Comparison of ENCODE assay signal across 8 cellular contexts in the genomic region with DNA sequence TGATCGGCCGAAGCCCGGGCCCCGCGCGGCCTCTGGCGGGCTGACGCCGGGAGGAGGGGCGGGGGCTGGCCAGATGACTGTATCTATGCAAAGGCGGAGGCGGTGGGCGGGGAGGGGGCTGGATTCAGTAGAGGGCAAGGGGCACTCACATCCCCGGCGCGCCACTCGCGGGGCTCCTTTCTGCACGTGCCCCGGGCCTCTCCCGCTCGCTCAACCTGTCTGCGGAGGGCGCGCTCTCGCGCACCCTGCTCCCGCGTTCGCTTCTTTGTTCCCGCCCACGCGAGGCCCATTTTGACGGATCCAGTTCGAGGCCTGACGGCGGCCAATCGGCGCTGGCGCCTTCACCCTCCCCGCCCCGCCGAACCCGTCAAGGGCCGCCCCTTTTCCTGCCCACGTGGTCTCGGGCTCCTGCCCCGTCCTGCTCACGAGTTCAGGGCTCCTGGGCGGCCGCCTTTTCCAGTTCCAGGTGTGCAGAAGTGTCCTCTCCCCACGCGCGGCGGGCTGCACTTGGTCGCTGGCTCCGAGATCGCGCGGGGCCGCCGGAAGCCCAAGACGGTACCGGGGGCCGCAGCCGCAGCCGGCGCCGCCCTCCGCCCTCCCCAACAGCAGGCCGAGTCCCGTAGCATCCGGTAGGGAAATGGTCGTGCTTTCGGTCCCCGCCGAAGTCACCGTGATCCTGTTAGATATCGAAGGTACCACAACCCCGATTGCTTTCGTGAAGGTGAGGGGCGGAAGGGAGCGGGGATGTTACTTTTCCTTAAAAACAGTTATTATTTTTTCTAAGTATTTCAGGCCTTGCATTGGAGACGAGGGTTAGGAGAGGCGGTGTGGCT. TPM values are rescaled to one million over a fixed set of nuclear protein-coding genes. Genes with fewer than 3 reads are reported as not detected.
DNase-seq lines count a peak whose midpoint lies in the region; ATAC-seq lines count a peak whose summit lies in the region.

A gene (plus strand): TSS at position 398 of the 833 bp plus-strand sequence. CDS start 240 bp downstream, at position 638.
A gene (minus strand): TSS at position 270 of the 833 bp plus-strand sequence. CDS start 772 bp downstream, outside the sequence.

- peaks cover 0 to 2% (median 0%) of the 10 kb centered on the region in 5 donors for H3K9me3 Mint-ChIP-seq in CD8-positive, alpha-beta memory T cell
- H3K9me3 Mint-ChIP-seq in memory B cell = no peaks in the 10 kb centered on the region

- H3K27ac ChIP-seq in CD8-positive, alpha-beta memory T cell (ENCODE audit: low read depth, low read length) = peak within 1 kb of the TSS; percentile 99

- peak within 1 kb of the TSS; percentile 97 to 100 (median 99) for H3K27ac Mint-ChIP-seq in CD8-positive, alpha-beta memory T cell
- peak within 1 kb of the TSS; percentile 96 for H3K27ac Mint-ChIP-seq in memory B cell

- POLR2A ChIA-PET in CD8-positive, alpha-beta memory T cell (lab: Charles Lee) = interaction anchor here (0.9 to 5.5 kb wide), 12 partner anchors 55 to 787 kb away, joined by 3 to 102 read pairs (median 6); a partner anchor contains a TSS

- peak within 1 kb of the TSS; percentile 97 for H3K4me3 ChIP-seq in CD8-positive, alpha-beta memory T cell (ENCODE audit: low read length)

- H3K9me3 ChIP-seq in CD8-positive, alpha-beta memory T cell (ENCODE audit: low read length) = no peaks in the 10 kb centered on the region

- H3K36me3 ChIP-seq in CD8-positive, alpha-beta memory T cell (ENCODE audit: insufficient read depth, low read length) = peaks cover 18% of the 10 kb centered on the region

- peak within 1 kb of the TSS; percentile 96 to 100 (median 100) for H3K4me3 Mint-ChIP-seq in CD8-positive, alpha-beta memory T cell
- H3K4me3 Mint-ChIP-seq in memory B cell = peak within 1 kb of the TSS; percentile 98

- CTCF ChIA-PET in CD8-positive, alpha-beta memory T cell (lab: Charles Lee) = interaction anchor here (1.3 to 2.7 kb wide), 9 partner anchors 9 to 958 kb away, joined by 3 to 31 read pairs (median 10); a partner anchor contains a TSS

- H3K4me1 Mint-ChIP-seq in CD8-positive, alpha-beta memory T cell = peaks cover 65 to 80% (median 74%) of the 10 kb centered on the region in 3 donors
- peaks cover 22% of the 10 kb centered on the region for H3K4me1 Mint-ChIP-seq in memory B cell

- peaks cover 3 to 70% (median 22%) of the 10 kb centered on the region in 3 donors for H3K36me3 Mint-ChIP-seq in CD8-positive, alpha-beta memory T cell
- peaks cover 17% of the 10 kb centered on the region for H3K36me3 Mint-ChIP-seq in memory B cell

- DNase-seq in CD8-positive, alpha-beta memory T cell = peak; percentile 93 to 96 (median 94)
- DNase-seq in HS-5 (ENCODE audit: low read depth) = peak; percentile 80
- peak; percentile 89 for DNase-seq in NK-92 treated with Interleukin-12 subunit alpha and Interleukin-12 subunit beta, amount 100 ng/mL, for 24 hours (lab: John Stamatoyannopoulos, UW)
- peak; percentile 99 for DNase-seq in activated CD8-positive, alpha-beta memory T cell treated with anti-CD3 and anti-CD28 coated beads for 24 hours
- DNase-seq in effector CD8-positive, alpha-beta T cell (lab: John Stamatoyannopoulos, UW) = peak; percentile 95
- DNase-seq in memory B cell (ENCODE audit: low spot score in 2 of 2) = peak; percentile 94 to 95
- DNase-seq in stimulated activated CD8-positive, alpha-beta memory T cell treated with anti-CD3 and anti-CD28 coated beads, Interleukin-12 subunit alpha, Interleukin-12 subunit beta, amount 100 ng/mL, for 24 hours (ENCODE audit: extremely low read depth) = peak; percentile 98

- H3K27me3 Mint-ChIP-seq in CD8-positive, alpha-beta memory T cell = peaks cover 0 to 4% of the 10 kb centered on the region in 2 donors
- no peaks in the 10 kb centered on the region for H3K27me3 Mint-ChIP-seq in memory B cell

- ATAC-seq in GM19468 (IDR thresholded peaks at IDR 0.05; ENCODE audit: extremely low read depth, unreplicated experiment) = peak; percentile 81
- peak; percentile 69 for ATAC-seq in memory B cell (ENCODE audit: low read depth)

- H3K27me3 ChIP-seq in CD8-positive, alpha-beta memory T cell (ENCODE audit: insufficient read depth, low read length, poor library complexity, severe bottlenecking) = no peaks in the 10 kb centered on the region

- H3K4me1 ChIP-seq in CD8-positive, alpha-beta memory T cell (ENCODE audit: insufficient read depth, low read length) = peaks cover 42% of the 10 kb centered on the region

RNA-seq across cellular contexts. Expression of the first gene that starts in this region (rescaled TPM):
- total RNA-seq in CD8-positive, alpha-beta memory T cell = 10 to 100 TPM; 58.3 to 60.7 TPM
- polyA plus RNA-seq in CD8-positive, alpha-beta memory T cell = 42.4 TPM

RNA-seq across cellular contexts. Expression of the second gene that starts in this region (rescaled TPM):
- total RNA-seq in CD8-positive, alpha-beta memory T cell = 100 to 1,000 TPM; 423 to 438 TPM
- 257 TPM for polyA plus RNA-seq in CD8-positive, alpha-beta memory T cell

Comparison
In these comparisons a context has a peak if more than half of its experiments do, and no peak if none do; other contexts are left out.
1. Peak in every context shown above with its lines: DNase-seq, ATAC-seq, H3K4me3 ChIP-seq and H3K27ac ChIP-seq.